1 cellular context compared by ENCODE assay signal in genomic region chr16:720990-721764, GRCh38.
A peak's percentile ranks its signal among the peaks of the same experiment; 100 is the strongest.
TF ChIP-seq lines count a peak whose summit lies in the region.

ANTKMT (plus strand) TSS chr16:721146; CDS start chr16:721275, 129 bp downstream.

TF ChIP-seq in H1, 55 proteins besides CTCF, POLR2A, EP300 and RAD21 (continued from another document):
- TF ChIP-seq CEBPB (IDR thresholded peaks at IDR 0.05; ENCODE audit: low read depth, low read length) (no peak), PHF8 (conservative IDR thresholded peaks at IDR 0.05; ENCODE audit: low read depth, low read length) (peak; percentile 99), RBBP5 (IDR thresholded peaks at IDR 0.05; ENCODE audit: borderline replicate concordance, low read depth, low read length) (peak; percentile 71; the same call in 1 of the 2 replicates), GABPA (IDR thresholded peaks at IDR 0.05; ENCODE audit: borderline replicate concordance, insufficient read depth, low read length) (peak; percentile 95), CHD2 (IDR thresholded peaks at IDR 0.05; ENCODE audit: low read length) (no peak), CREB1 (IDR thresholded peaks at IDR 0.05) (peak; percentile 68; the same call in 1 of the 2 replicates), POLR2AphosphoS5 (IDR thresholded peaks at IDR 0.05; ENCODE audit: low read depth, low read length) (peak; percentile 82), EZH2 (IDR thresholded peaks at IDR 0.05; ENCODE audit: low read depth, low read length, severe bottlenecking) (no peak), SP1 (IDR thresholded peaks at IDR 0.05; ENCODE audit: low read depth, low read length) (no peak), MAX (IDR thresholded peaks at IDR 0.05) (peak; percentile 100), SIN3A (conservative IDR thresholded peaks at IDR 0.05 in 1 of 2, IDR thresholded peaks at IDR 0.05 in 1 of 2; ENCODE audit: low read depth in 1 of 2, low read length in 2 of 2) (peak in 1 of 2 experiments; percentile 74; a peak in 1 of 4 replicates), KDM4A (IDR thresholded peaks at IDR 0.05; ENCODE audit: low read depth, low read length, severe bottlenecking) (peak; percentile 37), TAF7 (optimal IDR thresholded peaks at IDR 0.05; ENCODE audit: borderline replicate concordance, low read depth, low read length) (peak; percentile 82), NRF1 (IDR thresholded peaks at IDR 0.05; ENCODE audit: low read depth, low read length) (no peak), POU5F1 (IDR thresholded peaks at IDR 0.05; ENCODE audit: low read depth, low read length) (no peak), SP2 (IDR thresholded peaks at IDR 0.05; ENCODE audit: low read length) (no peak), YY1 (IDR thresholded peaks at IDR 0.05; ENCODE audit: low read depth, low read length) (0 out of 2 replicates have a peak, but pooled peaks have one; percentile 32), CHD7 (IDR thresholded peaks at IDR 0.05; ENCODE audit: insufficient replicate concordance, low read length) (no peak), TBP (IDR thresholded peaks at IDR 0.05; ENCODE audit: low read depth, low read length) (peak; percentile 68; the same call in 1 of the 2 replicates), KDM5A (IDR thresholded peaks at IDR 0.05; ENCODE audit: low read length) (peak; percentile 75; the same call in 1 of the 2 replicates), ATF2 (IDR thresholded peaks at IDR 0.05; ENCODE audit: low read length) (peak; percentile 21; the same call in 1 of the 2 replicates), HDAC6 (IDR thresholded peaks at IDR 0.05; ENCODE audit: low read depth, low read length) (no peak)
